In the genomic region with DNA sequence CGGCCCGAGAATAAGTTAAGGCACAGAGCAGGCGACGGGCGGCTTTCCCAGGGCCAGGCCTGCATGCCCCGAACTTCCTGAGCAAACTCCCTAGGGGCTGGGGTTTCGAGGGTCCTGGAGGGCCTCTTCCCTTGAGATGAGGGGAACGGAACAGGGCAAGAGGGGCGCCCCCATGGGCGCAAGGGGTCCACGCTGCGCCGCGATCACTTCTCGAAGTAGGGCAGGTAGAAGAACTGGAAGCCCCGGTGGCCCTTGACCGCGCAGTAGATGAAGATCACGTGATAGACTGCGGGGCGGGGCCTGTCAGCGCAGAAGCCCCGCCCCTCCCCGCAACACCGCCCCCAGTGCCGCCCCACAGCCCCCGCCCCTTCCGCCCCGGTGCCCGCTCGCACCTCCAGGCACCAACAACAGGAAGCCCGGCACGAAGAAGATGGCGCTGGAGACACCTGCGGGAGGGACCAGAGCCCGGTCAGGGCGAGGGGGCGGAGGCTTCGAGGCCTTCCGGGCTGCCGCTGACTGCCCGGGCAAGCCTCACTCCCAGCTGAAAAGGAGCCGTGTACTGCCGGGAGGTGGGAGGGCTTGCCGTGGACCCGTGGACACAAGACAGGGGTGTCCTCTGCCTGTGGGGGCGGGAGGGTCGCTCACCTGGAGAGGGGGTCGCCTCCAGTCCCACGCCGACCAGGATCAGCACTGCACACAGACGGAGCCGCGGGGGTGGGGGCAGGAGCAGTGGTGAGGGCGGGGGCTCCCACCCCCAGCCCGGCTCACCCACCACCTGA, we compare ENCODE assay signal across 1 cellular context.
A peak's percentile ranks its signal among the peaks of the same experiment; 100 is the strongest.
TF ChIP-seq lines count a peak whose summit lies in the region.

No MANE protein-coding gene starts in this region.

TF ChIP-seq in SK-N-SH, 30 proteins besides CTCF, POLR2A, EP300 and RAD21:
- TF ChIP-seq TAF1 (IDR thresholded peaks at IDR 0.05; ENCODE audit: borderline replicate concordance, low read depth, low read length) (peak; percentile 73), POLR2AphosphoS5 (IDR thresholded peaks at IDR 0.05; ENCODE audit: low read depth, low read length) (peak; percentile 78; the same call in 1 of the 2 replicates), GATA2 (CRISPR knock-in tag; IDR thresholded peaks at IDR 0.05) (no peak), ELF1 (IDR thresholded peaks at IDR 0.05) (peak; percentile 64; the same call in 1 of the 2 replicates), GABPA (IDR thresholded peaks at IDR 0.05; ENCODE audit: low read depth) (peak; percentile 51), SIN3A (IDR thresholded peaks at IDR 0.05; ENCODE audit: borderline replicate concordance, low read depth, low read length) (peak; percentile 56; the same call in 1 of the 2 replicates), JUND (IDR thresholded peaks at IDR 0.05) (no peak), YY1 (IDR thresholded peaks at IDR 0.05; ENCODE audit: low read depth) (peak; percentile 86)
- TF ChIP-seq, protein P1, sequence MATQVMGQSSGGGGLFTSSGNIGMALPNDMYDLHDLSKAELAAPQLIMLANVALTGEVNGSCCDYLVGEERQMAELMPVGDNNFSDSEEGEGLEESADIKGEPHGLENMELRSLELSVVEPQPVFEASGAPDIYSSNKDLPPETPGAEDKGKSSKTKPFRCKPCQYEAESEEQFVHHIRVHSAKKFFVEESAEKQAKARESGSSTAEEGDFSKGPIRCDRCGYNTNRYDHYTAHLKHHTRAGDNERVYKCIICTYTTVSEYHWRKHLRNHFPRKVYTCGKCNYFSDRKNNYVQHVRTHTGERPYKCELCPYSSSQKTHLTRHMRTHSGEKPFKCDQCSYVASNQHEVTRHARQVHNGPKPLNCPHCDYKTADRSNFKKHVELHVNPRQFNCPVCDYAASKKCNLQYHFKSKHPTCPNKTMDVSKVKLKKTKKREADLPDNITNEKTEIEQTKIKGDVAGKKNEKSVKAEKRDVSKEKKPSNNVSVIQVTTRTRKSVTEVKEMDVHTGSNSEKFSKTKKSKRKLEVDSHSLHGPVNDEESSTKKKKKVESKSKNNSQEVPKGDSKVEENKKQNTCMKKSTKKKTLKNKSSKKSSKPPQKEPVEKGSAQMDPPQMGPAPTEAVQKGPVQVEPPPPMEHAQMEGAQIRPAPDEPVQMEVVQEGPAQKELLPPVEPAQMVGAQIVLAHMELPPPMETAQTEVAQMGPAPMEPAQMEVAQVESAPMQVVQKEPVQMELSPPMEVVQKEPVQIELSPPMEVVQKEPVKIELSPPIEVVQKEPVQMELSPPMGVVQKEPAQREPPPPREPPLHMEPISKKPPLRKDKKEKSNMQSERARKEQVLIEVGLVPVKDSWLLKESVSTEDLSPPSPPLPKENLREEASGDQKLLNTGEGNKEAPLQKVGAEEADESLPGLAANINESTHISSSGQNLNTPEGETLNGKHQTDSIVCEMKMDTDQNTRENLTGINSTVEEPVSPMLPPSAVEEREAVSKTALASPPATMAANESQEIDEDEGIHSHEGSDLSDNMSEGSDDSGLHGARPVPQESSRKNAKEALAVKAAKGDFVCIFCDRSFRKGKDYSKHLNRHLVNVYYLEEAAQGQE (IDR thresholded peaks at IDR 0.05; ENCODE audit: low read depth, low read length) = 0 out of 2 replicates have a peak, but pooled peaks have one; percentile 20
- TF ChIP-seq, protein P2, sequence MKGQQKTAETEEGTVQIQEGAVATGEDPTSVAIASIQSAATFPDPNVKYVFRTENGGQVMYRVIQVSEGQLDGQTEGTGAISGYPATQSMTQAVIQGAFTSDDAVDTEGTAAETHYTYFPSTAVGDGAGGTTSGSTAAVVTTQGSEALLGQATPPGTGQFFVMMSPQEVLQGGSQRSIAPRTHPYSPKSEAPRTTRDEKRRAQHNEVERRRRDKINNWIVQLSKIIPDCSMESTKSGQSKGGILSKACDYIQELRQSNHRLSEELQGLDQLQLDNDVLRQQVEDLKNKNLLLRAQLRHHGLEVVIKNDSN (IDR thresholded peaks at IDR 0.05; ENCODE audit: borderline replicate concordance, low read depth) = peak; percentile 86
- TF ChIP-seq, protein P3, sequence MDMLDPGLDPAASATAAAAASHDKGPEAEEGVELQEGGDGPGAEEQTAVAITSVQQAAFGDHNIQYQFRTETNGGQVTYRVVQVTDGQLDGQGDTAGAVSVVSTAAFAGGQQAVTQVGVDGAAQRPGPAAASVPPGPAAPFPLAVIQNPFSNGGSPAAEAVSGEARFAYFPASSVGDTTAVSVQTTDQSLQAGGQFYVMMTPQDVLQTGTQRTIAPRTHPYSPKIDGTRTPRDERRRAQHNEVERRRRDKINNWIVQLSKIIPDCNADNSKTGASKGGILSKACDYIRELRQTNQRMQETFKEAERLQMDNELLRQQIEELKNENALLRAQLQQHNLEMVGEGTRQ (IDR thresholded peaks at IDR 0.05; ENCODE audit: borderline replicate concordance, low read depth, low read length) = peak; percentile 38; the same call in 1 of the 2 replicates
- TF ChIP-seq, protein P4, sequence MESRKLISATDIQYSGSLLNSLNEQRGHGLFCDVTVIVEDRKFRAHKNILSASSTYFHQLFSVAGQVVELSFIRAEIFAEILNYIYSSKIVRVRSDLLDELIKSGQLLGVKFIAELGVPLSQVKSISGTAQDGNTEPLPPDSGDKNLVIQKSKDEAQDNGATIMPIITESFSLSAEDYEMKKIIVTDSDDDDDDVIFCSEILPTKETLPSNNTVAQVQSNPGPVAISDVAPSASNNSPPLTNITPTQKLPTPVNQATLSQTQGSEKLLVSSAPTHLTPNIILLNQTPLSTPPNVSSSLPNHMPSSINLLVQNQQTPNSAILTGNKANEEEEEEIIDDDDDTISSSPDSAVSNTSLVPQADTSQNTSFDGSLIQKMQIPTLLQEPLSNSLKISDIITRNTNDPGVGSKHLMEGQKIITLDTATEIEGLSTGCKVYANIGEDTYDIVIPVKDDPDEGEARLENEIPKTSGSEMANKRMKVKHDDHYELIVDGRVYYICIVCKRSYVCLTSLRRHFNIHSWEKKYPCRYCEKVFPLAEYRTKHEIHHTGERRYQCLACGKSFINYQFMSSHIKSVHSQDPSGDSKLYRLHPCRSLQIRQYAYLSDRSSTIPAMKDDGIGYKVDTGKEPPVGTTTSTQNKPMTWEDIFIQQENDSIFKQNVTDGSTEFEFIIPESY (IDR thresholded peaks at IDR 0.05; ENCODE audit: borderline replicate concordance, low read depth) = no peak
TF ChIP-seq in SK-N-SH: peak in this region for 9.
